Comparison of ENCODE assay signal across 35 cellular contexts in genomic region chrX:47885501-47885900, GRCh38.
"Had no signal": no experiment of that assay in that cellular context is flagged by ENCODE, and none has a peak within 500 bp of the region (broad histone marks: within the 10 kb centered on the region; RNA-seq: fewer than 3 reads in every experiment).

No MANE protein-coding gene starts in this region.

- DNase-seq: Karpas-422, Kasumi-1, MG63, MM.1S, MV-4-11, NCI-H1048, NCI-H1092, NCI-H1092 treated with DMSO at 0.1 percent for 48 hours, NCI-H1105, NCI-H1105 treated with DMSO at 0.1 percent for 48 hours, NCI-H1417, NCI-H1417 treated with DMSO at 0.1 percent for 48 hours, NCI-H1436, NCI-H1436 treated with DMSO at 0.1 percent for 48 hours, NCI-H146, NCI-H1694, NCI-H1694 treated with DMSO at 0.1 percent for 48 hours, NCI-H187, NCI-H187 treated with DMSO at 0.1 percent for 48 hours, NCI-H1930, NCI-H2029, NCI-H2029 treated with DMSO at 0.1 percent for 48 hours, NCI-H2081, NCI-H2081 treated with DMSO at 0.1 percent for 48 hours, NCI-H2107, NCI-H2171, NCI-H2171 treated with DMSO at 0.1 percent for 48 hours, NCI-H2227 treated with DMSO at 0.1 percent for 48 hours, NCI-H226, NCI-H345, NCI-H446, NCI-H446 treated with DMSO at 0.1 percent for 48 hours, NCI-H510A, NCI-H510A treated with DMSO at 0.1 percent for 48 hours, NCI-H524 had no signal
